In the genomic region with DNA sequence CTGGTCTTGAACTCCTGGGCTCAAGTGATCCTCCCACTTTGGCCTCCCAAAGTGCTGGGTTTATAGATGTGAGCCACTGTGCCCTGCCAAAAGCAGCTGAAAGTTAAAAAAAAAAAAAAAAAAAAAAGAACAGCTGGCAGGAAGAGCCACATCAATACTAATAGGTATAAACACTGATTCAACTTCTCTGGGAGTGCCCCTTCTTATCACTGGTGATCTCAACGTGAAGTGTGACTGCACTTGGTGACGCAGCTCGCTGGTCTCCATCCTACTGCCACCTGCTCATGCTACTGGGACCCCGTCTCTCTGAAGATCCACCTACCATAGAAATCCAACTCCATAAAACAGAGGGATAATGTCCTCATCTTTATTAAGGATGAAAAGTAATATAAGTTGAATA, we compare ENCODE assay signal across 14 cellular contexts. TPM values are rescaled to one million over a fixed set of nuclear protein-coding genes. Genes with fewer than 3 reads are reported as not detected.
DNase-seq lines count a peak whose midpoint lies in the region; ATAC-seq and TF ChIP-seq lines count a peak whose summit lies in the region.
"Had no signal": no experiment of that assay in that cellular context is flagged by ENCODE, and none has a peak within 500 bp of the region (broad histone marks: within the 10 kb centered on the region; RNA-seq: fewer than 3 reads in every experiment).

No MANE protein-coding gene starts in this region.

- H3F3A ChIP-seq in PC-3 (ENCODE audit: low read length, unreplicated experiment): no peaks in the 10 kb centered on the region

- peak; percentile 67 to 91 (median 85) for DNase-seq in CD4-positive, CD25-positive, alpha-beta regulatory T cell
- DNase-seq in activated CD4-positive, alpha-beta T cell treated with anti-CD3 and anti-CD28 coated beads, Interleukin-2, amount 10 ng/mL, durations not matched to agents 24 days and 14 days: peak; percentile 84
- DNase-seq in activated gamma-delta T cell treated with anti-CD3 and anti-CD28 coated beads, Interleukin-2, amount 50 U/mL, for 16 hours (ENCODE audit: low read depth): peak; percentile 20
- peak; percentile 25 to 36 for DNase-seq in stimulated activated CD4-positive, alpha-beta T cell treated with anti-CD3 and anti-CD28 coated beads, Interleukin-1b, Interleukin-23, amount 100 ng/mL, for 1 hour (ENCODE audit: low read depth in 2 of 2)
- no peak for DNase-seq in left cardiac atrium
- no peak for DNase-seq in MCF 10A (ENCODE audit: unreplicated experiment)
- no peak for DNase-seq in PC-3
- DNase-seq: DMS79, NCI-H774 had no signal

- H3K9me3 ChIP-seq in CD4-positive, CD25-positive, alpha-beta regulatory T cell (ENCODE audit: control insufficient read depth in 2 of 2, low read length in 2 of 2): no peaks in the 10 kb centered on the region
- no peaks in the 10 kb centered on the region for H3K9me3 ChIP-seq in PC-3 (ENCODE audit: low read length)
- H3K9me3 ChIP-seq: A549 had no signal

- H3K4me1 Mint-ChIP-seq in CD4-positive, CD25-positive, alpha-beta regulatory T cell: peaks cover 44 to 81% (median 51%) of the 10 kb centered on the region in 4 donors
- peaks cover 56% of the 10 kb centered on the region for H3K4me1 Mint-ChIP-seq in activated CD4-positive, alpha-beta T cell treated with anti-CD3 and anti-CD28 coated beads, Interleukin-2, amount 10 ng/mL, durations not matched to agents 24 days and 14 days
- peaks cover 7% of the 10 kb centered on the region for H3K4me1 Mint-ChIP-seq in MCF 10A (ENCODE audit: insufficient read depth, unreplicated experiment)

- TF ChIP-seq CTCF in MCF 10A (IDR thresholded peaks at IDR 0.05; ENCODE audit: unreplicated experiment) (no peak), PC-3 (conservative IDR thresholded peaks at IDR 0.05; ENCODE audit: low read depth, low read length) (no peak)

- BruUV-seq in MCF 10A (replicated peaks; lab: Mats Ljungman, UMichigan): no TSS peak
- BruUV-seq in PC-3 (replicated peaks; lab: Mats Ljungman, UMichigan): no TSS peak

- peak overlapping the region; percentile 52 for H3K4me3 ChIP-seq in CD4-positive, CD25-positive, alpha-beta regulatory T cell (ENCODE audit: low read depth, low read length)
- no peak overlapping the region for H3K4me3 ChIP-seq in PC-3 (ENCODE audit: low read length)
- H3K4me3 ChIP-seq: A549 had no signal

- no peak overlapping the region for H2AFZ ChIP-seq in PC-3 (ENCODE audit: low read length)

- peak overlapping the region; percentile 79 for H3K27ac ChIP-seq in CD4-positive, CD25-positive, alpha-beta regulatory T cell (ENCODE audit: insufficient read depth, low read length, poor library complexity, severe bottlenecking)
- no peak overlapping the region for H3K27ac ChIP-seq in PC-3 (ENCODE audit: low read length)
- H3K27ac ChIP-seq: A549, HL-60 had no signal

- peak; percentile 98 to 99 for ATAC-seq in CD4-positive, CD25-positive, alpha-beta regulatory T cell (ENCODE audit: low read depth in 2 of 2)
- no peak for ATAC-seq in left cardiac atrium
- ATAC-seq in PC-3: no peak
- ATAC-seq in GM21576 (IDR thresholded peaks at IDR 0.05; ENCODE audit: unreplicated experiment): no peak
- ATAC-seq: A549 had no signal

- CTCF ChIA-PET in MCF 10A (lab: Yijun Ruan, JAX) (interaction anchor here (0.5 to 1.2 kb wide), 2 partner anchors 17 to 98 kb away, joined by 4 read pairs; no protein-coding TSS in a partner anchor), PC-3 (lab: Charles Lee) (interaction anchor here (0.6 kb wide), 1 partner anchor 22 kb away, joined by 3 read pairs; no protein-coding TSS in a partner anchor)

- H4K20me1 ChIP-seq in PC-3 (ENCODE audit: low read length): no peaks in the 10 kb centered on the region

- peaks cover 21% of the 10 kb centered on the region for H3K36me3 Mint-ChIP-seq in CD4-positive, CD25-positive, alpha-beta regulatory T cell
- peaks cover 66% of the 10 kb centered on the region for H3K36me3 Mint-ChIP-seq in activated CD4-positive, alpha-beta T cell treated with anti-CD3 and anti-CD28 coated beads, Interleukin-2, amount 10 ng/mL, durations not matched to agents 24 days and 14 days (ENCODE audit: low read depth)
- no peaks in the 10 kb centered on the region for H3K36me3 Mint-ChIP-seq in MCF 10A (ENCODE audit: insufficient read depth, unreplicated experiment)

- POLR2A ChIA-PET in MCF 10A (lab: Yijun Ruan, JAX): interaction anchor here (1.2 kb wide), 1 partner anchor 12 kb away, joined by 3 read pairs; no protein-coding TSS in a partner anchor
- POLR2A ChIA-PET in PC-3 (lab: Charles Lee; ENCODE audit: unreplicated experiment): no interaction called here

- H3K36me3 ChIP-seq in CD4-positive, CD25-positive, alpha-beta regulatory T cell (ENCODE audit: control insufficient read depth, insufficient read depth, low read length): no peaks in the 10 kb centered on the region
- no peaks in the 10 kb centered on the region for H3K36me3 ChIP-seq in PC-3 (ENCODE audit: low read depth, low read length)

- H3K79me2 ChIP-seq in PC-3 (ENCODE audit: low read length): no peaks in the 10 kb centered on the region

- peak overlapping the region; percentile 52 to 85 (median 80) for H3K4me3 Mint-ChIP-seq in CD4-positive, CD25-positive, alpha-beta regulatory T cell
- H3K4me3 Mint-ChIP-seq in activated CD4-positive, alpha-beta T cell treated with anti-CD3 and anti-CD28 coated beads, Interleukin-2, amount 10 ng/mL, durations not matched to agents 24 days and 14 days: peak overlapping the region; percentile 43
- H3K4me3 Mint-ChIP-seq in MCF 10A (ENCODE audit: unreplicated experiment): no peak overlapping the region

- intact Hi-C loops in activated CD4-positive, alpha-beta T cell treated with anti-CD3 and anti-CD28 coated beads, Interleukin-2, amount 10 ng/mL, durations not matched to agents 24 days and 14 days (cut with micrococcal nuclease): no loop called here
- intact Hi-C loops in left cardiac atrium (cut with DNase I) (no loop called here), MCF 10A (cut with micrococcal nuclease) (no loop called here), PC-3 (cut with micrococcal nuclease) (no loop called here)

- H3K27ac Mint-ChIP-seq in CD4-positive, CD25-positive, alpha-beta regulatory T cell: peak overlapping the region; percentile 95 to 99 (median 99)
- peak overlapping the region; percentile 86 for H3K27ac Mint-ChIP-seq in activated CD4-positive, alpha-beta T cell treated with anti-CD3 and anti-CD28 coated beads, Interleukin-2, amount 10 ng/mL, durations not matched to agents 24 days and 14 days
- H3K27ac Mint-ChIP-seq in MCF 10A (ENCODE audit: low read depth, unreplicated experiment): no peak overlapping the region

- no peak overlapping the region for H3K4me2 ChIP-seq in PC-3 (ENCODE audit: low read length)
- H3K4me2 ChIP-seq: A549 had no signal

- peaks cover 56% of the 10 kb centered on the region for H3K4me1 ChIP-seq in CD4-positive, CD25-positive, alpha-beta regulatory T cell (ENCODE audit: control insufficient read depth, insufficient read depth, low read length, poor library complexity, severe bottlenecking)
- peaks cover 6% of the 10 kb centered on the region for H3K4me1 ChIP-seq in PC-3 (ENCODE audit: insufficient read depth, low read length)

- no peak overlapping the region for H3K9ac ChIP-seq in PC-3 (ENCODE audit: low read length)

- no peaks in the 10 kb centered on the region for H3K9me2 ChIP-seq in PC-3 (replicated peaks; ENCODE audit: low read length)

- peaks cover 4% of the 10 kb centered on the region for H3K27me3 Mint-ChIP-seq in CD4-positive, CD25-positive, alpha-beta regulatory T cell
- no peaks in the 10 kb centered on the region for H3K27me3 Mint-ChIP-seq in activated CD4-positive, alpha-beta T cell treated with anti-CD3 and anti-CD28 coated beads, Interleukin-2, amount 10 ng/mL, durations not matched to agents 24 days and 14 days
- H3K27me3 Mint-ChIP-seq in MCF 10A (ENCODE audit: insufficient read depth, unreplicated experiment): no peaks in the 10 kb centered on the region

- no peaks in the 10 kb centered on the region for H3K9me3 Mint-ChIP-seq in CD4-positive, CD25-positive, alpha-beta regulatory T cell
- H3K9me3 Mint-ChIP-seq in activated CD4-positive, alpha-beta T cell treated with anti-CD3 and anti-CD28 coated beads, Interleukin-2, amount 10 ng/mL, durations not matched to agents 24 days and 14 days: no peaks in the 10 kb centered on the region
- no peaks in the 10 kb centered on the region for H3K9me3 Mint-ChIP-seq in MCF 10A (ENCODE audit: unreplicated experiment)

- no peaks in the 10 kb centered on the region for H3K27me3 ChIP-seq in CD4-positive, CD25-positive, alpha-beta regulatory T cell (ENCODE audit: control insufficient read depth, insufficient read depth, low read length)
- H3K27me3 ChIP-seq in PC-3 (ENCODE audit: low read length): no peaks in the 10 kb centered on the region

RNA-seq across cellular contexts. Expression of gene RNF157, which starts 40.8 kb away (rescaled TPM):
- total RNA-seq in CD4-positive, CD25-positive, alpha-beta regulatory T cell: 17.7 TPM
- polyA plus RNA-seq in CD4-positive, CD25-positive, alpha-beta regulatory T cell: 1 to 10 TPM; 3.3 to 5.6 (median 4.3) TPM
- total RNA-seq in activated CD4-positive, alpha-beta T cell treated with anti-CD3 and anti-CD28 coated beads, Interleukin-2, amount 10 ng/mL, durations not matched to agents 24 days and 14 days: 35.0 and 42.4 TPM in 2 replicates
- total RNA-seq in left cardiac atrium (10 to 100 TPM; 11.1 to 19.9 TPM), MCF 10A (2022) (0.17 and 0.44 TPM in 2 replicates), PC-3 (2014; rRNA removed) (7.3 and 7.4 TPM in 2 replicates)

RNA-seq across cellular contexts. Expression of gene FOXJ1, which starts 58.4 kb away (rescaled TPM):
- total RNA-seq in CD4-positive, CD25-positive, alpha-beta regulatory T cell: 1.0 TPM
- polyA plus RNA-seq in CD4-positive, CD25-positive, alpha-beta regulatory T cell: under 1 TPM in 2 of 4 donors, not detected in 2; 0.14 to 0.24 TPM
- total RNA-seq in activated CD4-positive, alpha-beta T cell treated with anti-CD3 and anti-CD28 coated beads, Interleukin-2, amount 10 ng/mL, durations not matched to agents 24 days and 14 days: 0.07 and 0.35 TPM in 2 replicates
- total RNA-seq in left cardiac atrium (not detected), MCF 10A (2022) (not detected in 2 replicates), PC-3 (2014; rRNA removed) (0.26 and 0.69 TPM in 2 replicates)
- total RNA-seq: dermis microvascular lymphatic vessel endothelial cell had no signal
- polyA plus RNA-seq: liver had no signal

Comparison
In these comparisons a context has a peak if more than half of its experiments do, and no peak if none do; other contexts are left out.
1. ATAC-seq: peak in CD4-positive, CD25-positive, alpha-beta regulatory T cell (2 of 2); none in left cardiac atrium (0 of 2), PC-3 (single experiment) and GM21576 (single experiment).
2. DNase-seq: peak in CD4-positive, CD25-positive, alpha-beta regulatory T cell (3 of 3), activated CD4-positive, alpha-beta T cell treated with anti-CD3 and anti-CD28 coated beads, Interleukin-2, amount 10 ng/mL, durations not matched to agents 24 days and 14 days (single experiment), activated gamma-delta T cell treated with anti-CD3 and anti-CD28 coated beads, Interleukin-2, amount 50 U/mL, for 16 hours (single experiment) and stimulated activated CD4-positive, alpha-beta T cell treated with anti-CD3 and anti-CD28 coated beads, Interleukin-1b, Interleukin-23, amount 100 ng/mL, for 1 hour (2 of 2); none in left cardiac atrium (single experiment), MCF 10A (single experiment) and PC-3 (single experiment).